In genomic region chr15:21261965-21262850, GRCh38 we compare ENCODE assay signal across 13 cellular contexts.
A peak's percentile ranks its signal among the peaks of the same experiment; 100 is the strongest.
DNase-seq lines count a peak whose midpoint lies in the region; ATAC-seq and TF ChIP-seq lines count a peak whose summit lies in the region.
"Had no signal": no experiment of that assay in that cellular context is flagged by ENCODE, and none has a peak within 500 bp of the region (broad histone marks: within the 10 kb centered on the region; RNA-seq: fewer than 3 reads in every experiment).

No MANE protein-coding gene starts in this region.

- H3K36me3 ChIP-seq in RWPE2 (ENCODE audit: low read depth): no peaks in the 10 kb centered on the region
- H3K36me3 ChIP-seq: BLaER1 treated with 17β-estradiol and CSF1 and Interleukin-3, amounts not matched to agents 10 nM and 100 nM; tibial artery had no signal

- no peak overlapping the region for H3K4me3 ChIP-seq in RWPE2 (ENCODE audit: severe bottlenecking)
- H3K4me3 ChIP-seq: BLaER1 treated with 17β-estradiol and CSF1 and Interleukin-3, amounts not matched to agents 10 nM and 100 nM; tibial artery had no signal

- DNase-seq in GM03348 (ENCODE audit: low spot score) (peak; percentile 29), RWPE2 (ENCODE audit: low spot score) (peak; percentile 79), left ventricle myocardium superior (peak; percentile 32), progenitor cell of endocrine pancreas (ENCODE audit: low spot score, unreplicated experiment) (peak; percentile 27), NK-92 (lab: John Stamatoyannopoulos, UW; ENCODE audit: unreplicated experiment) (no peak)
- DNase-seq in activated CD8-positive, alpha-beta memory T cell treated with anti-CD3 and anti-CD28 coated beads, Interleukin-2, amount 50 U/mL, for 48 hours: no peak
- DNase-seq: activated CD4-positive, CD25-positive, alpha-beta regulatory T cell; midbrain had no signal

- no peak overlapping the region for H3K27ac ChIP-seq in RWPE2 (ENCODE audit: poor library complexity, severe bottlenecking)
- H3K27ac ChIP-seq: BLaER1 treated with 17β-estradiol and CSF1 and Interleukin-3, amounts not matched to agents 10 nM and 100 nM; parathyroid adenoma; tibial artery had no signal

- TF ChIP-seq CTCF in RWPE2 (IDR thresholded peaks at IDR 0.05; ENCODE audit: poor library complexity, severe bottlenecking) (no peak), progenitor cell of endocrine pancreas (IDR thresholded peaks at IDR 0.05; ENCODE audit: unreplicated experiment) (no peak)

- no peak overlapping the region for H3K27ac Mint-ChIP-seq in progenitor cell of endocrine pancreas
- H3K27ac Mint-ChIP-seq: dendritic cell treated with granulocyte-macrophage colony-stimulating factor and Interleukin-4, amounts not matched to agents 40 ng/mL and 50 ng/mL, for 4 days had no signal

- H3K36me3 Mint-ChIP-seq in progenitor cell of endocrine pancreas (ENCODE audit: insufficient read depth): peaks cover 15% of the 10 kb centered on the region

- peaks cover 15% of the 10 kb centered on the region for H3K4me1 ChIP-seq in RWPE2 (ENCODE audit: insufficient read depth, poor library complexity, severe bottlenecking)
- H3K4me1 ChIP-seq: parathyroid adenoma, tibial artery had no signal

- peaks cover 73% of the 10 kb centered on the region for H3K9me3 Mint-ChIP-seq in progenitor cell of endocrine pancreas (ENCODE audit: low read depth)

- no peak overlapping the region for H3K4me3 Mint-ChIP-seq in progenitor cell of endocrine pancreas (ENCODE audit: low read depth)
- H3K4me3 Mint-ChIP-seq: dendritic cell treated with granulocyte-macrophage colony-stimulating factor and Interleukin-4, amounts not matched to agents 40 ng/mL and 50 ng/mL, for 4 days had no signal

- ATAC-seq in RWPE2 (ENCODE audit: low read depth): no peak
- ATAC-seq in left ventricle myocardium superior: peak; percentile 17
- no peak for ATAC-seq in GM21529 (IDR thresholded peaks at IDR 0.05; ENCODE audit: unreplicated experiment)

- no peaks in the 10 kb centered on the region for H3K4me1 Mint-ChIP-seq in progenitor cell of endocrine pancreas (ENCODE audit: low read depth)

- no peaks in the 10 kb centered on the region for H3K27me3 ChIP-seq in RWPE2 (ENCODE audit: insufficient read depth, poor library complexity, severe bottlenecking)
- H3K27me3 ChIP-seq: tibial artery had no signal

- no peaks in the 10 kb centered on the region for H3K27me3 Mint-ChIP-seq in progenitor cell of endocrine pancreas

- intact Hi-C loops in left ventricle myocardium superior (cut with micrococcal nuclease): no loop called here

- H3K9me3 ChIP-seq in RWPE2 (ENCODE audit: severe bottlenecking): no peaks in the 10 kb centered on the region

Comparison
In these comparisons a context has a peak if more than half of its experiments do, and no peak if none do; other contexts are left out.
1. DNase-seq: peak in GM03348 (single experiment), RWPE2 (single experiment), left ventricle myocardium superior (single experiment) and progenitor cell of endocrine pancreas (single experiment); none in NK-92 (single experiment) and activated CD8-positive, alpha-beta memory T cell treated with anti-CD3 and anti-CD28 coated beads, Interleukin-2, amount 50 U/mL, for 48 hours (single experiment).